Comparison of ENCODE assay signal across 15 cellular contexts in genomic region chr21:36873511-36873910, GRCh38.
DNase-seq lines count a peak whose midpoint lies in the region; ATAC-seq and TF ChIP-seq lines count a peak whose summit lies in the region.
"Had no signal": no experiment of that assay in that cellular context is flagged by ENCODE, and none has a peak within 500 bp of the region (broad histone marks: within the 10 kb centered on the region; RNA-seq: fewer than 3 reads in every experiment).

No MANE protein-coding gene starts in this region.

- DNase-seq in AG10803 (ENCODE audit: low read depth) (peak; percentile 20), HS-27A (ENCODE audit: low read depth) (peak; percentile 26), RPMI7951 (ENCODE audit: low read depth) (peak; percentile 16), osteoblast (ENCODE audit: insufficient read length, low spot score, missing footprints) (no peak), COR-L47 (lab: John Stamatoyannopoulos, UW) (no peak), NCI-H187 (lab: John Stamatoyannopoulos, UW) (no peak)
- DNase-seq in activated naive CD4-positive, alpha-beta T cell treated with anti-CD3 and anti-CD28 coated beads, Interleukin-2, amount 50 U/mL, for 16 hours: no peak
- DNase-seq: AML-193; CD8-positive, alpha-beta memory T cell; DMS53; H7 had no signal

- TF ChIP-seq EP300 in gastroesophageal sphincter (IDR thresholded peaks at IDR 0.05): no peak

- H3K36me3 ChIP-seq in osteoblast (ENCODE audit: insufficient read depth, low read length) (no peaks in the 10 kb centered on the region), gastroesophageal sphincter (peaks cover 0 to 6% of the 10 kb centered on the region in 2 donors)

- H3K4me3 ChIP-seq in AG10803 (ENCODE audit: low read length) (no peak overlapping the region), osteoblast (ENCODE audit: insufficient read depth, low read length) (no peak overlapping the region), gastroesophageal sphincter (no peak overlapping the region)
- H3K4me3 ChIP-seq: BLaER1, GM23338 had no signal

- H3K4me1 ChIP-seq in osteoblast (ENCODE audit: insufficient read depth, low read length) (peaks cover 5% of the 10 kb centered on the region), gastroesophageal sphincter (no peaks in the 10 kb centered on the region)
- H3K4me1 ChIP-seq: BLaER1 had no signal

- H3K27me3 ChIP-seq in osteoblast (ENCODE audit: insufficient read depth, low read length) (no peaks in the 10 kb centered on the region), gastroesophageal sphincter (no peaks in the 10 kb centered on the region)
- H3K27me3 ChIP-seq: BLaER1 had no signal

- no peaks in the 10 kb centered on the region for H3K79me2 ChIP-seq in osteoblast (ENCODE audit: insufficient read depth, low read length)

- H3K27ac ChIP-seq in osteoblast (ENCODE audit: low read depth, low read length): peak overlapping the region; percentile 36
- H3K27ac ChIP-seq in gastroesophageal sphincter: no peak overlapping the region
- H3K27ac ChIP-seq: 22Rv1, BLaER1 had no signal

- no peaks in the 10 kb centered on the region for H4K20me1 ChIP-seq in osteoblast (ENCODE audit: insufficient read depth, low read length)
- H4K20me1 ChIP-seq: BLaER1 had no signal

- H3K9me3 ChIP-seq in osteoblast (ENCODE audit: low read depth, low read length): no peaks in the 10 kb centered on the region
- H3K9me3 ChIP-seq in gastroesophageal sphincter: no peaks in the 10 kb centered on the region

- H2AFZ ChIP-seq in osteoblast (ENCODE audit: low read length): no peak overlapping the region
- H2AFZ ChIP-seq: GM23338 had no signal

- ATAC-seq in gastroesophageal sphincter: no peak
- ATAC-seq: GM23338 had no signal

- TF ChIP-seq CTCF in AG10803 (conservative IDR thresholded peaks at IDR 0.05; ENCODE audit: low read length) (no peak), osteoblast (IDR thresholded peaks at IDR 0.05; ENCODE audit: extremely low read depth, low read depth, low read length) (no peak), gastroesophageal sphincter (IDR thresholded peaks at IDR 0.05) (no peak)

- no peak overlapping the region for H3K4me2 ChIP-seq in osteoblast (ENCODE audit: insufficient read depth, low read length)
- H3K4me2 ChIP-seq: BLaER1, GM23338 had no signal

- 100% methylated on average over 1 of the region's 1 CpG; no CpG with 5 or more reads in 1 of the 2 donors for whole genome bisulfite sequencing in gastroesophageal sphincter (ENCODE audit: low coverage in 1 of 2), 2 donors

- TF ChIP-seq POLR2A in gastroesophageal sphincter (IDR thresholded peaks at IDR 0.05): no peak

Comparison
In these comparisons a context has a peak if more than half of its experiments do, and no peak if none do; other contexts are left out.
1. DNase-seq: peak in AG10803 (single experiment), HS-27A (single experiment) and RPMI7951 (single experiment); none in osteoblast (single experiment), COR-L47 (single experiment), NCI-H187 (0 of 2) and activated naive CD4-positive, alpha-beta T cell treated with anti-CD3 and anti-CD28 coated beads, Interleukin-2, amount 50 U/mL, for 16 hours (single experiment).